ENCODE assay signal across 1 cellular context in the genomic region with DNA sequence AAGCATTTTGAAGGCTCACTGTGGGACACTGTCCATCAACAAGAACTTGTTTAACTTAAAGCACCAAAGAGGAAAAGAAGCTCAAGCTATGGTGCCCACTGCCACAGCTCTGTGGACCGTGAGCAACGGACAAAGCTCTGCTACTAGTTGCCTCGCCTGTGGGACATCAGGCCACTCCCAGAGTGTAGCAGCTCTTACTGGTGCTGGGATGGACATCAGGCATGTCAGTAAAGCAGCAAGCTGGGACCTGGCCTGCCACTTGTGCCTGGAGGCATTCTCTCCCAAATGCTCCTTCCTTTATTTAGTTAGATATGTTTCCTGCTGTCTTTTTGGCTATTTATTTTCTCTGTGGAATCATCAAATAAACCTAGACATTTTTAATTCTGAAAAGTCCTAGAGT.
A peak's percentile ranks its signal among the peaks of the same experiment; 100 is the strongest.
TF ChIP-seq lines count a peak whose summit lies in the region.

No MANE protein-coding gene starts in this region.

TF ChIP-seq in K562, 482 proteins besides CTCF, POLR2A, EP300 and RAD21:
- TF ChIP-seq BACH1 (tag; IDR thresholded peaks at IDR 0.05): 0 out of 2 replicates have a peak, but pooled peaks have one; percentile 30
- no peak for TF ChIP-seq XRCC5 (IDR thresholded peaks at IDR 0.05; ENCODE audit: low read depth, low read length)
- TF ChIP-seq, protein P1, sequence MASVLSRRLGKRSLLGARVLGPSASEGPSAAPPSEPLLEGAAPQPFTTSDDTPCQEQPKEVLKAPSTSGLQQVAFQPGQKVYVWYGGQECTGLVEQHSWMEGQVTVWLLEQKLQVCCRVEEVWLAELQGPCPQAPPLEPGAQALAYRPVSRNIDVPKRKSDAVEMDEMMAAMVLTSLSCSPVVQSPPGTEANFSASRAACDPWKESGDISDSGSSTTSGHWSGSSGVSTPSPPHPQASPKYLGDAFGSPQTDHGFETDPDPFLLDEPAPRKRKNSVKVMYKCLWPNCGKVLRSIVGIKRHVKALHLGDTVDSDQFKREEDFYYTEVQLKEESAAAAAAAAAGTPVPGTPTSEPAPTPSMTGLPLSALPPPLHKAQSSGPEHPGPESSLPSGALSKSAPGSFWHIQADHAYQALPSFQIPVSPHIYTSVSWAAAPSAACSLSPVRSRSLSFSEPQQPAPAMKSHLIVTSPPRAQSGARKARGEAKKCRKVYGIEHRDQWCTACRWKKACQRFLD (CRISPR knock-in tag; IDR thresholded peaks at IDR 0.05): 0 out of 2 replicates have a peak, but pooled peaks have one; percentile 1
